1 cellular context compared by ENCODE assay signal in genomic region chr11:112525844-112526590, GRCh38.
TF ChIP-seq lines count a peak whose summit lies in the region.

No MANE protein-coding gene starts in this region.

TF ChIP-seq in SK-N-SH treated with all-trans-retinoic acid at 6 μM for 48 hours, 23 proteins besides CTCF, POLR2A, EP300 and RAD21 (continued from another document):
- TF ChIP-seq, protein P1, sequence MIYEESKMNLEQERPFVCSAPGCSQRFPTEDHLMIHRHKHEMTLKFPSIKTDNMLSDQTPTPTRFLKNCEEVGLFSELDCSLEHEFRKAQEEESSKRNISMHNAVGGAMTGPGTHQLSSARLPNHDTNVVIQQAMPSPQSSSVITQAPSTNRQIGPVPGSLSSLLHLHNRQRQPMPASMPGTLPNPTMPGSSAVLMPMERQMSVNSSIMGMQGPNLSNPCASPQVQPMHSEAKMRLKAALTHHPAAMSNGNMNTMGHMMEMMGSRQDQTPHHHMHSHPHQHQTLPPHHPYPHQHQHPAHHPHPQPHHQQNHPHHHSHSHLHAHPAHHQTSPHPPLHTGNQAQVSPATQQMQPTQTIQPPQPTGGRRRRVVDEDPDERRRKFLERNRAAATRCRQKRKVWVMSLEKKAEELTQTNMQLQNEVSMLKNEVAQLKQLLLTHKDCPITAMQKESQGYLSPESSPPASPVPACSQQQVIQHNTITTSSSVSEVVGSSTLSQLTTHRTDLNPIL (CRISPR knock-in tag; IDR thresholded peaks at IDR 0.05; ENCODE audit: low read depth) = no peak
- TF ChIP-seq ZNF565 (CRISPR knock-in tag; conservative IDR thresholded peaks at IDR 0.05; ENCODE audit: low read depth) = no peak
